In genomic region chr6:2793491-2794151, GRCh38 we compare ENCODE assay signal across 2 cellular contexts.
TF ChIP-seq lines count a peak whose summit lies in the region.

No MANE protein-coding gene starts in this region.

TF ChIP-seq in GM23338, 12 proteins besides CTCF, POLR2A, EP300 and RAD21:
- TF ChIP-seq ZNF462 (CRISPR knock-in tag; IDR thresholded peaks at IDR 0.05) (no peak), REST (IDR thresholded peaks at IDR 0.05; ENCODE audit: unreplicated experiment) (no peak), ZNF114 (CRISPR knock-in tag; IDR thresholded peaks at IDR 0.05) (no peak), EZH2 (IDR thresholded peaks at IDR 0.05; ENCODE audit: low read depth, unreplicated experiment) (no peak), NANOG (IDR thresholded peaks at IDR 0.05; ENCODE audit: borderline replicate concordance) (no peak), CREB1 (CRISPR knock-in tag; IDR thresholded peaks at IDR 0.05; ENCODE audit: low read depth) (no peak), POLR2AphosphoS5 (IDR thresholded peaks at IDR 0.05; ENCODE audit: low read depth) (no peak), JUNB (IDR thresholded peaks at IDR 0.05; ENCODE audit: unreplicated experiment) (no peak), ZNF331 (CRISPR knock-in tag; IDR thresholded peaks at IDR 0.05; ENCODE audit: low read depth) (no peak), ETS1 (IDR thresholded peaks at IDR 0.05) (no peak)

TF ChIP-seq in SK-N-SH treated with all-trans-retinoic acid at 6 μM for 48 hours, 23 proteins besides CTCF, POLR2A, EP300 and RAD21 (continued from another document):
- no peak for TF ChIP-seq CREB5 (CRISPR knock-in tag; IDR thresholded peaks at IDR 0.05; ENCODE audit: low read depth)
